ENCODE assay signal across 9 cellular contexts in the genomic region with DNA sequence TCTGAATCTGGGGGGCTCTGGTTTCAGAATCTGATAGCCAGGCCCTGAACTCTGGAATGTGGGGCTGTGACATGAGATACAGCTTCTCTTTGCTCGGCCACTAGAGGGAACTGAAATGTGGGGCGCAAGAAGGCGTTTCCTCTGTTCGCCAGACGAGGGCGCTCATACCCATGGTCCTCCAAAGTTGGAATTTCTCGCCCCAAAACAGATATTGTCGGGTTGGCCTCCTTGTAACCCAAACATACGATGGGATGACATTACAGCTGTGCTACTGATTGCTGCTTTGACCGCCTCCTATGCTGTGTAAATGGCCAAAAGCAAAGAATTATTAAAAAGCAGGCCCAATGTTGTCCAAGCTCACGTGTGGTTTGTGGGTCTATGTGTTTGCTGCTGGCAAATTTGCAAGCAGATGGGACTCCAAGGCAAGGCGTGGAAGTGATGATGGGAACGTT. TPM values are rescaled to one million over a fixed set of nuclear protein-coding genes. Genes with fewer than 3 reads are reported as not detected.
A peak's percentile ranks its signal among the peaks of the same experiment; 100 is the strongest.
DNase-seq lines count a peak whose midpoint lies in the region; ATAC-seq and TF ChIP-seq lines count a peak whose summit lies in the region.
"Had no signal": no experiment of that assay in that cellular context is flagged by ENCODE, and none has a peak within 500 bp of the region (broad histone marks: within the 10 kb centered on the region; RNA-seq: fewer than 3 reads in every experiment).

No MANE protein-coding gene starts in this region.

- H3K4me3 ChIP-seq in SJSA1 = no peak overlapping the region
- no peak overlapping the region for H3K4me3 ChIP-seq in psoas muscle
- no peak overlapping the region for H3K4me3 ChIP-seq in aorta (ENCODE audit: low read length in 2 of 2)

- ATAC-seq in psoas muscle (peak; percentile 84 to 95 (median 89)), aorta (ENCODE audit: low FRiP score) (peak; percentile 91), GM21526 (IDR thresholded peaks at IDR 0.05; ENCODE audit: low FRiP score, unreplicated experiment) (no peak)

- H3K9me3 ChIP-seq in SJSA1 (replicated peaks) (no peaks in the 10 kb centered on the region), psoas muscle (no peaks in the 10 kb centered on the region), aorta (ENCODE audit: control insufficient read depth, low read length) (no peaks in the 10 kb centered on the region)

- DNase-seq in ELR (ENCODE audit: low read depth) (peak; percentile 80), SJSA1 (ENCODE audit: low read depth in 1 of 2, low spot score in 2 of 2) (peak; percentile 64 to 72), glomerular visceral epithelial cell (ENCODE audit: extremely low spot score) (peak; percentile 71), psoas muscle (peak; percentile 52 to 80), aorta (peak; percentile 65 to 87)
- DNase-seq in activated naive CD4-positive, alpha-beta T cell (lab: John Stamatoyannopoulos, UW) = peak; percentile 18 to 66 (median 56)

- no peak for TF ChIP-seq EP300 in Ishikawa (IDR thresholded peaks at IDR 0.05; ENCODE audit: borderline replicate concordance)

- TF ChIP-seq CTCF in psoas muscle (IDR thresholded peaks at IDR 0.05) = peak; percentile 96

- H3K4me1 ChIP-seq in SJSA1 (replicated peaks) (0 out of 2 replicates have a peak, but pooled peaks cover 3% of the 10 kb centered on the region), psoas muscle (peaks cover 15% of the 10 kb centered on the region), aorta (ENCODE audit: control insufficient read depth in 1 of 2, insufficient read depth in 2 of 2, low read length in 2 of 2) (peaks cover 0 to 3% of the 10 kb centered on the region in 2 donors)

- H3K27ac ChIP-seq in SJSA1 (no peak overlapping the region), psoas muscle (peak overlapping the region; percentile 65), aorta (ENCODE audit: low read depth in 1 of 2, low read length in 2 of 2) (no peak overlapping the region)
- H3K27ac ChIP-seq: epithelial cell of prostate had no signal

- H3K27me3 ChIP-seq in SJSA1 (replicated peaks) = no peaks in the 10 kb centered on the region
- no peaks in the 10 kb centered on the region for H3K27me3 ChIP-seq in psoas muscle (ENCODE audit: insufficient read depth in 3 of 3, low read length in 2 of 3)
- H3K27me3 ChIP-seq in aorta (ENCODE audit: control insufficient read depth in 1 of 2, insufficient read depth in 2 of 2, low read length in 1 of 2) = no peaks in the 10 kb centered on the region

- peak; percentile 91 for TF ChIP-seq RAD21 in Ishikawa (IDR thresholded peaks at IDR 0.05; ENCODE audit: low read depth)

- WGBS in psoas muscle, 3 donors = 21 to 26% (median 23%) methylated on average over 13 of the region's 13 CpGs
- 29 to 34% methylated on average over 13 of the region's 13 CpGs for WGBS in aorta, 2 donors

- H3K36me3 ChIP-seq in SJSA1 = no peaks in the 10 kb centered on the region
- no peaks in the 10 kb centered on the region for H3K36me3 ChIP-seq in psoas muscle (ENCODE audit: insufficient read depth in 1 of 2, low read depth in 1 of 2)
- H3K36me3 ChIP-seq in aorta (ENCODE audit: control insufficient read depth in 1 of 2, insufficient read depth in 2 of 2, low read length in 1 of 2) = no peaks in the 10 kb centered on the region

- intact Hi-C loops in psoas muscle (cut with DNase I) = loop anchor here (5.0 kb wide), 5 partner anchors 116 to 504 kb away; partner anchors contain the start of gene CCDC182 (in 1 of the 2)
- intact Hi-C loops in aorta (cut with DNase I) = loop anchor here (2.0 to 10.0 kb wide), 4 partner anchors 428 to 592 kb away; partner anchors contain the start of gene CCDC182 (in 2 of the 2)

TF ChIP-seq in Ishikawa, 13 proteins besides CTCF, POLR2A, EP300 and RAD21:
- TF ChIP-seq TEAD4 (IDR thresholded peaks at IDR 0.05) (peak; percentile 80), MAX (IDR thresholded peaks at IDR 0.05) (0 out of 2 replicates have a peak, but pooled peaks have one; percentile 7), FOXM1 (IDR thresholded peaks at IDR 0.05; ENCODE audit: borderline replicate concordance, low read depth) (no peak)
TF ChIP-seq in Ishikawa: peak in this region for 2.

RNA-seq across cellular contexts. Expression of gene MSI2, which starts 13.1 kb away (rescaled TPM):
- total RNA-seq in SJSA1 (2014; rRNA removed; shearing (Covaris generic)) = 27.2 and 39.8 TPM in 2 replicates
- 100 to 1,000 TPM in 2 of 4 donors, 10 to 100 TPM in 2; 87.1 to 133 (median 110) TPM for total RNA-seq in psoas muscle
- polyA plus RNA-seq in psoas muscle = 10 to 100 TPM; 37.6 to 85.8 (median 50.2) TPM
- 10 to 100 TPM; 47.2 to 48.2 TPM for total RNA-seq in aorta
- 10 to 100 TPM in 1 of 2 donors, 1 to 10 TPM in 1; 9.3 to 11.0 TPM for polyA plus RNA-seq in aorta
